ENCODE assay signal across 11 cellular contexts in the genomic region with DNA sequence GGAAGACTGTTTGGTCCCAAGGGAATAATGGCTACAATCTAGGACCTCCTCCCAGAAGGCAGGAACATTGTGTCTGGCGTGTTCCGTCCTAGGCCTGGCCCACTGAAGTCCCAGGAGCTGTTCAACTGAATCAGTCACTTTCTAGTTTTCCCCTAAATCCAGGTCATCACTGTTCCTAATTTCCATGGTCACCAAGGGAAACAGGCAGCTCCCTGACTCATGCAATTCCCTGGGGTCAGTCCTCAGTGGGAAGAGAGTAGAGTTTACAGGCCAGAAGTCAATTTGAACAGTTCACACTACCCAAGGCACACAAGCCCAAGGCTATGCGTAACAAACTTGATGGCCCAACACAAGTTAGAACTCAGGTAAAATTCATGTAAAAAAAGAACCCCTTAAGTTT. TPM values are rescaled to one million over a fixed set of nuclear protein-coding genes. Genes with fewer than 3 reads are reported as not detected.
DNase-seq lines count a peak whose midpoint lies in the region; ATAC-seq, FAIRE-seq and TF ChIP-seq lines count a peak whose summit lies in the region.
"Had no signal": no experiment of that assay in that cellular context is flagged by ENCODE, and none has a peak within 500 bp of the region (broad histone marks: within the 10 kb centered on the region; RNA-seq: fewer than 3 reads in every experiment).

No MANE protein-coding gene starts in this region.

- H4K20me1 ChIP-seq in HepG2 (ENCODE audit: insufficient read depth, low read length): no peaks in the 10 kb centered on the region; the same call in 1 of the 2 replicates

- peaks cover 22 to 58% of the 10 kb centered on the region in 2 experiments for H3K36me3 ChIP-seq in HepG2 (replicated peaks in 1 of 2; ENCODE audit: control insufficient read depth in 1 of 2, insufficient read depth in 2 of 2, low read length in 2 of 2)
- peaks cover 0 to 3% (median 0%) of the 10 kb centered on the region in 4 donors for H3K36me3 ChIP-seq in right lobe of liver

- no peak for FAIRE-seq in HepG2 (lab: Jason Lieb, UNC)

- H3K4me3 Mint-ChIP-seq in osteocyte (ENCODE audit: unreplicated experiment): no peak overlapping the region
- no peak overlapping the region for H3K4me3 Mint-ChIP-seq in activated T-helper 1 cell treated with anti-CD3 and anti-CD28 coated beads, Interleukin-12 subunit alpha, Interleukin-12 subunit beta, Interleukin-2, Interleukin-4 antibody, amounts not matched to agents 30 ng/mL and 10 ng/mL and 1 ng/mL, durations not matched to agents 14 hours and 24 hours and 36 hours
- H3K4me3 Mint-ChIP-seq: brain had no signal

- no peak overlapping the region for H3K9ac ChIP-seq in HepG2 (ENCODE audit: insufficient read depth, low read depth, low read length)

- TF ChIP-seq EP300 in HepG2 (IDR thresholded peaks at IDR 0.05; ENCODE audit: low read depth in 2 of 2, low read length in 2 of 2) (no peak), HepG2 (CRISPR knock-in tag; IDR thresholded peaks at IDR 0.05; ENCODE audit: borderline replicate concordance) (no peak)

- H3K4me2 ChIP-seq in HepG2 (ENCODE audit: low read depth, low read length): no peak overlapping the region

- CTCF ChIA-PET in HepG2 (lab: Yijun Ruan, JAX; ENCODE audit: low intra/inter-chr PET ratio, low total read pairs): no interaction called here

- H3K4me3 ChIP-seq in HepG2 (replicated peaks in 1 of 3; ENCODE audit: insufficient read depth in 1 of 3, low read depth in 2 of 3, low read length in 3 of 3) (no peak overlapping the region), right lobe of liver (no peak overlapping the region), fibroblast of the aortic adventitia (ENCODE audit: low read depth, low read length) (no peak overlapping the region)
- H3K4me3 ChIP-seq: upper lobe of left lung had no signal

- H3K27me3 Mint-ChIP-seq in osteocyte (ENCODE audit: unreplicated experiment): no peaks in the 10 kb centered on the region
- no peaks in the 10 kb centered on the region for H3K27me3 Mint-ChIP-seq in activated T-helper 1 cell treated with anti-CD3 and anti-CD28 coated beads, Interleukin-12 subunit alpha, Interleukin-12 subunit beta, Interleukin-2, Interleukin-4 antibody, amounts not matched to agents 30 ng/mL and 10 ng/mL and 1 ng/mL, durations not matched to agents 14 hours and 24 hours and 36 hours (ENCODE audit: insufficient read depth)
- H3K27me3 Mint-ChIP-seq: brain had no signal

- TF ChIP-seq CTCF in HepG2 (CRISPR knock-in tag; IDR thresholded peaks at IDR 0.05) (no peak), right lobe of liver (IDR thresholded peaks at IDR 0.05) (no peak), fibroblast of the aortic adventitia (IDR thresholded peaks at IDR 0.05; ENCODE audit: insufficient read depth, low read length) (no peak), osteocyte (IDR thresholded peaks at IDR 0.05) (no peak)

- WGBS in HepG2 (ENCODE audit: low lambda C conversion rate): 98% methylated on average over 3 of the region's 3 CpGs
- WGBS in right lobe of liver (ENCODE audit: insufficient coverage, low coverage, low lambda C conversion rate, missing lambda C conversion rate): 96% methylated on average over 3 of the region's 3 CpGs

- no peak; the same call in 2 of the 3 replicates for ATAC-seq in HepG2
- no peak for ATAC-seq in right lobe of liver
- no peak for ATAC-seq in HG03565 (IDR thresholded peaks at IDR 0.05; ENCODE audit: unreplicated experiment)

- H3K27ac Mint-ChIP-seq in osteocyte (ENCODE audit: unreplicated experiment): peak overlapping the region; percentile 72
- no peak overlapping the region for H3K27ac Mint-ChIP-seq in activated T-helper 1 cell treated with anti-CD3 and anti-CD28 coated beads, Interleukin-12 subunit alpha, Interleukin-12 subunit beta, Interleukin-2, Interleukin-4 antibody, amounts not matched to agents 30 ng/mL and 10 ng/mL and 1 ng/mL, durations not matched to agents 14 hours and 24 hours and 36 hours

- intact Hi-C loops in HepG2 (cut with micrococcal nuclease; ENCODE audit: unreplicated experiment) (no loop called here), right lobe of liver (cut with DNase I) (no loop called here)
- intact Hi-C loops in activated T-helper 1 cell treated with anti-CD3 and anti-CD28 coated beads, Interleukin-12 subunit alpha, Interleukin-12 subunit beta, Interleukin-2, Interleukin-4 antibody, amounts not matched to agents 30 ng/mL and 10 ng/mL and 1 ng/mL, durations not matched to agents 14 hours and 24 hours and 36 hours (cut with micrococcal nuclease): no loop called here

- H3K9me3 ChIP-seq in HepG2 (ENCODE audit: low read length): no peaks in the 10 kb centered on the region
- H3K9me3 ChIP-seq in right lobe of liver: no peaks in the 10 kb centered on the region
- H3K9me3 ChIP-seq: upper lobe of left lung had no signal

- POLR2A ChIA-PET in HepG2 (lab: Yijun Ruan, JAX): interaction anchor here (1.3 kb wide), 1 partner anchor 9 kb away, joined by 4 read pairs; no protein-coding TSS in a partner anchor

- H3K79me2 ChIP-seq in HepG2 (ENCODE audit: insufficient read depth, low read length): peaks cover 97% of the 10 kb centered on the region

- in situ Hi-C loops in HepG2 (cut with HindIII; ENCODE audit: extremely low pct_ligation_motif_present, low pct_unique_long_range_greater_than_20kb): no loop called here

- no peaks in the 10 kb centered on the region for H3K27me3 ChIP-seq in HepG2 (ENCODE audit: control insufficient read depth in 1 of 2, insufficient read depth in 2 of 2, low read length in 2 of 2)
- H3K27me3 ChIP-seq in right lobe of liver: no peaks in the 10 kb centered on the region
- H3K27me3 ChIP-seq: upper lobe of left lung had no signal

- no peaks in the 10 kb centered on the region for H3K9me3 Mint-ChIP-seq in osteocyte (ENCODE audit: unreplicated experiment)
- H3K9me3 Mint-ChIP-seq in activated T-helper 1 cell treated with anti-CD3 and anti-CD28 coated beads, Interleukin-12 subunit alpha, Interleukin-12 subunit beta, Interleukin-2, Interleukin-4 antibody, amounts not matched to agents 30 ng/mL and 10 ng/mL and 1 ng/mL, durations not matched to agents 14 hours and 24 hours and 36 hours: no peaks in the 10 kb centered on the region
- H3K9me3 Mint-ChIP-seq: brain had no signal

- H3K27ac ChIP-seq in HepG2 (ENCODE audit: extremely low read length, insufficient read depth, low read length): peak overlapping the region; percentile 1
- no peak overlapping the region for H3K27ac ChIP-seq in right lobe of liver

- H3K36me3 Mint-ChIP-seq in osteocyte (ENCODE audit: unreplicated experiment): peaks cover 29% of the 10 kb centered on the region
- peaks cover 15% of the 10 kb centered on the region for H3K36me3 Mint-ChIP-seq in activated T-helper 1 cell treated with anti-CD3 and anti-CD28 coated beads, Interleukin-12 subunit alpha, Interleukin-12 subunit beta, Interleukin-2, Interleukin-4 antibody, amounts not matched to agents 30 ng/mL and 10 ng/mL and 1 ng/mL, durations not matched to agents 14 hours and 24 hours and 36 hours (ENCODE audit: low read depth)

- no peak overlapping the region for H2AFZ ChIP-seq in HepG2 (ENCODE audit: low read length)

- peaks cover 69% of the 10 kb centered on the region for H3K4me1 Mint-ChIP-seq in osteocyte (ENCODE audit: unreplicated experiment)
- H3K4me1 Mint-ChIP-seq in activated T-helper 1 cell treated with anti-CD3 and anti-CD28 coated beads, Interleukin-12 subunit alpha, Interleukin-12 subunit beta, Interleukin-2, Interleukin-4 antibody, amounts not matched to agents 30 ng/mL and 10 ng/mL and 1 ng/mL, durations not matched to agents 14 hours and 24 hours and 36 hours (ENCODE audit: low read depth): peaks cover 53% of the 10 kb centered on the region

- DNase-seq in HepG2 (ENCODE audit: low spot score): no peak
- DNase-seq in right lobe of liver: no peak
- peak; percentile 63 for DNase-seq in fibroblast of the aortic adventitia (ENCODE audit: low read depth)
- no peak for DNase-seq in osteocyte (ENCODE audit: extremely low spot score, unreplicated experiment)
- DNase-seq in GM19240 (ENCODE audit: insufficient read length, low spot score): no peak
- DNase-seq in activated T-helper 1 cell treated with anti-CD3 and anti-CD28 coated beads, Interleukin-12 subunit alpha, Interleukin-12 subunit beta, Interleukin-2, Interleukin-4 antibody, amounts not matched to agents 30 ng/mL and 10 ng/mL and 1 ng/mL, durations not matched to agents 14 hours and 24 hours and 36 hours (ENCODE audit: low spot score): no peak
- DNase-seq in cerebellar nuclear complex (lab: John Stamatoyannopoulos, UW): no peak
- DNase-seq: EL had no signal

- peaks cover 92% of the 10 kb centered on the region for H3K4me1 ChIP-seq in HepG2 (ENCODE audit: insufficient read depth, low read length)
- H3K4me1 ChIP-seq in right lobe of liver: peaks cover 0 to 27% (median 9%) of the 10 kb centered on the region in 4 donors

- TF ChIP-seq POLR2A in HepG2 (IDR thresholded peaks at IDR 0.05; ENCODE audit: insufficient read depth in 1 of 2, low read depth in 2 of 2, low read length in 2 of 2) (no peak), right lobe of liver (IDR thresholded peaks at IDR 0.05) (no peak)

- no peak for TF ChIP-seq RAD21 in HepG2 (CRISPR knock-in tag; IDR thresholded peaks at IDR 0.05)

- no TSS peak for BruUV-seq in HepG2 (replicated peaks; lab: Mats Ljungman, UMichigan)

RNA-seq across cellular contexts. Expression of a gene that starts 44.0 kb away (rescaled TPM):
- total RNA-seq in HepG2 (2016; rRNA removed; fragmentation: Illumina TruSeq; extraction: Trizol) (22.1 and 26.6 TPM in 2 replicates), right lobe of liver (10 to 100 TPM; 11.5 to 29.9 (median 18.2) TPM), fibroblast of the aortic adventitia (ENCODE audit: low replicate concordance) (16.1 and 36.8 TPM in 2 replicates), osteocyte (143 and 144 TPM in 2 replicates)
- 6.5 and 8.8 TPM in 2 replicates for total RNA-seq in HepG2 (2016; cell fraction: cytosol; rRNA removed; fragmentation: Illumina TruSeq; extraction: Trizol; ENCODE audit: low read depth)
- total RNA-seq in HepG2 (2016; cell fraction: insoluble cytoplasmic fraction; rRNA removed; fragmentation: Illumina TruSeq; extraction: Trizol): 21.4 and 26.4 TPM in 2 replicates
- total RNA-seq in HepG2 (2016; cell fraction: membrane; rRNA removed; fragmentation: Illumina TruSeq; extraction: Trizol): 14.1 and 14.5 TPM in 2 replicates
- total RNA-seq in HepG2 (2016; cell fraction: nucleus; rRNA removed; fragmentation: Illumina TruSeq; extraction: Trizol): 53.5 and 54.7 TPM in 2 replicates
- 39.0 and 41.1 TPM in 2 replicates for polyA plus RNA-seq in HepG2 (2011; rRNA removed)
- 26.0 and 30.9 TPM in 2 replicates for polyA plus RNA-seq in HepG2 (2011; cell fraction: cytosol; rRNA removed)
- polyA plus RNA-seq in HepG2 (2011; cell fraction: nucleus; rRNA removed): 36.5 and 47.2 TPM in 2 replicates
- 22.8 and 35.4 TPM in 2 replicates for polyA plus RNA-seq in HepG2 (2012)
- polyA plus RNA-seq in HepG2 (2016; cell fraction: cytosol; fragmentation: Illumina TruSeq; extraction: Trizol; ENCODE audit: low read depth): 2.4 and 2.7 TPM in 2 replicates
- 31.2 and 35.1 TPM in 2 replicates for polyA plus RNA-seq in HepG2 (2016; cell fraction: insoluble cytoplasmic fraction; fragmentation: Illumina TruSeq; extraction: Trizol; ENCODE audit: low read depth)
- polyA plus RNA-seq in HepG2 (2016; cell fraction: membrane; fragmentation: Illumina TruSeq; extraction: Trizol; ENCODE audit: low read depth): 5.9 and 6.4 TPM in 2 replicates
- polyA plus RNA-seq in HepG2 (2016; cell fraction: nucleus; fragmentation: Illumina TruSeq; extraction: Trizol; ENCODE audit: insufficient read depth, low read depth): 43.3 and 43.6 TPM in 2 replicates
- polyA minus RNA-seq in HepG2 (2011; rRNA and poly(A)+ RNA removed; ENCODE audit: low replicate concordance): 32.8 and 173 TPM in 2 replicates
- polyA minus RNA-seq in HepG2 (2011; cell fraction: cytosol; rRNA and poly(A)+ RNA removed): 58.1 and 61.3 TPM in 2 replicates
- polyA minus RNA-seq in HepG2 (2011; cell fraction: nucleus; rRNA and poly(A)+ RNA removed): 95.2 and 100 TPM in 2 replicates
- total RNA-seq in activated T-helper 1 cell treated with anti-CD3 and anti-CD28 coated beads, Interleukin-12 subunit alpha, Interleukin-12 subunit beta, Interleukin-2, Interleukin-4 antibody, amounts not matched to agents 30 ng/mL and 10 ng/mL and 1 ng/mL, durations not matched to agents 14 hours and 24 hours and 36 hours: 61.6 and 61.8 TPM in 2 replicates
